ENCODE assay signal across 9 cellular contexts in the genomic region with DNA sequence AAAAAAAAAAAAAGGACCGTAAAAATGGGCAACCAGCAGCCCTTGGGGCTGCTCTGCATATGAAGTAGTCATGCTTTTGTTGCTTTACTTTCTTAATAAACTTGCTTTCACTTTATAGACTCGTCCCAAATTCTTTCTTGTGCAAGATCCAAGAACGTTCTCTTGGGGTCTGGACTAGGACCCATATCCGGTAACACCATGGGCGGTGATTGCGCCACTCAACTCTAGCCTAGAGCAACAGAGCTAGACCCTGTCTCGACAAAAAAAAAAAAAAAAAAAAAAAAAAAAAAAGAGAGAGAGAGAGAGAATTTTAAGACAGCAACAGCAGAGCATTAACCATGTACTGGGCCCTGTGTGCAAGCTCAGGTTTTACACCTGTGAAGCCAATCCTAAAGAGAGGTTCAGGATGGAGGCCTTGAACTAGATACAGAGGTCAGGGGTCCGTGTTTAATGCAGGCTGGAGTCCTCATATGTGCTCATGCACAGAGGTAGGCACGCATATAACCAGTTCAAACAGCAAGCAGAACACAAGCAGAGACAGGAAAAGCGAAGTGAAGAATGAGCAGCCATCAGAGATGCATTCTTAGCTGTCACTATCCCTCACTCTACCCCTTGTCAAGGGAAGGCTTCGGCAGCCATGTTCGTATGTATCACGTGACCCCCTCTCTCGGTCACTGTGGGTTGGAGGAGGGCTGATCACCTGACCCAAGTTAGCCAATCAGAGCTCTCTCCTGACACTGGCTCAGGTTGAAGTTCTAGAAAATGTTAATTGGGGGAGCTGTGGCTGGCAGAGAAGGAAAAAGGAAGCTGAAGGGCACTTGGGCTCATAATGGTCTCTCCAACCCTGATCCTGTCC. TPM values are rescaled to one million over a fixed set of nuclear protein-coding genes. Genes with fewer than 3 reads are reported as not detected.
DNase-seq lines count a peak whose midpoint lies in the region; ATAC-seq, FAIRE-seq and TF ChIP-seq lines count a peak whose summit lies in the region.
"Had no signal": no experiment of that assay in that cellular context is flagged by ENCODE, and none has a peak within 500 bp of the region (broad histone marks: within the 10 kb centered on the region; RNA-seq: fewer than 3 reads in every experiment).

No MANE protein-coding gene starts in this region.

- POLR2A ChIA-PET in HepG2 (lab: Yijun Ruan, JAX) (no interaction called here), OCI-LY7 (lab: Charles Lee) (interaction anchor here (0.6 to 1.0 kb wide), 3 partner anchors 11 to 620 kb away, joined by 3 to 5 read pairs (median 4); no protein-coding TSS in a partner anchor)

- no peaks in the 10 kb centered on the region for H3K9me3 ChIP-seq in HepG2 (ENCODE audit: low read length)
- no peaks in the 10 kb centered on the region for H3K9me3 ChIP-seq in right lobe of liver
- H3K9me3 ChIP-seq in OCI-LY7 (ENCODE audit: low read length): peaks cover 6% of the 10 kb centered on the region; the same call in 1 of the 2 replicates
- no peaks in the 10 kb centered on the region for H3K9me3 ChIP-seq in testis
- no peaks in the 10 kb centered on the region for H3K9me3 ChIP-seq in gastroesophageal sphincter

- peak overlapping the region; percentile 23; the same call in 1 of the 2 replicates for H3K4me2 ChIP-seq in HepG2 (ENCODE audit: low read depth, low read length)
- peak overlapping the region; percentile 47 for H3K4me2 ChIP-seq in OCI-LY7 (ENCODE audit: low read length)

- peaks cover 53% of the 10 kb centered on the region for H3K4me1 ChIP-seq in HepG2 (ENCODE audit: insufficient read depth, low read length)
- peaks cover 0 to 24% (median 11%) of the 10 kb centered on the region in 4 donors for H3K4me1 ChIP-seq in right lobe of liver
- peaks cover 12% of the 10 kb centered on the region for H3K4me1 ChIP-seq in OCI-LY7 (ENCODE audit: insufficient read depth, low read length, poor library complexity, severe bottlenecking)
- H3K4me1 ChIP-seq in testis: peaks cover 6% of the 10 kb centered on the region
- no peaks in the 10 kb centered on the region for H3K4me1 ChIP-seq in gastroesophageal sphincter

- no TSS peak for BruUV-seq in HepG2 (replicated peaks; lab: Mats Ljungman, UMichigan)
- BruUV-seq in OCI-LY7 (replicated peaks; lab: Mats Ljungman, UMichigan): no TSS peak

- peak; percentile 52 for DNase-seq in HepG2 (ENCODE audit: low spot score)
- no peak for DNase-seq in right lobe of liver
- DNase-seq in OCI-LY7 (ENCODE audit: low spot score): peak; percentile 88
- DNase-seq in fibroblast of villous mesenchyme (ENCODE audit: low read depth): peak; percentile 40
- DNase-seq in testis: peak; percentile 80
- DNase-seq in ACHN: no peak
- DNase-seq: effector memory CD4-positive, alpha-beta T cell had no signal

- H3K36me3 ChIP-seq in HepG2 (replicated peaks in 1 of 2; ENCODE audit: control insufficient read depth in 1 of 2, insufficient read depth in 2 of 2, low read length in 2 of 2): no peaks in the 10 kb centered on the region
- H3K36me3 ChIP-seq in right lobe of liver: no peaks in the 10 kb centered on the region
- H3K36me3 ChIP-seq in OCI-LY7 (ENCODE audit: insufficient read depth, low read length): no peaks in the 10 kb centered on the region
- H3K36me3 ChIP-seq in testis (ENCODE audit: low read depth, missing control alignments): no peaks in the 10 kb centered on the region
- H3K36me3 ChIP-seq in gastroesophageal sphincter: no peaks in the 10 kb centered on the region

- 64% methylated on average over 14 of the region's 14 CpGs for WGBS in HepG2 (ENCODE audit: low lambda C conversion rate)
- WGBS in right lobe of liver (ENCODE audit: insufficient coverage, low coverage, low lambda C conversion rate, missing lambda C conversion rate): 78% methylated on average over 8 of the region's 14 CpGs
- 49 to 70% methylated on average over 14 of the region's 14 CpGs for WGBS in testis, 2 donors
- WGBS in gastroesophageal sphincter (ENCODE audit: low coverage in 1 of 2), 2 donors: 75 to 89% methylated on average over 9 of the region's 14 CpGs

- H3K79me2 ChIP-seq in HepG2 (ENCODE audit: insufficient read depth, low read length) (no peaks in the 10 kb centered on the region), OCI-LY7 (ENCODE audit: insufficient read depth, low read depth, low read length) (no peaks in the 10 kb centered on the region)

- no peak for TF ChIP-seq EP300 in HepG2 (IDR thresholded peaks at IDR 0.05; ENCODE audit: low read depth in 2 of 2, low read length in 2 of 2)
- TF ChIP-seq EP300 in HepG2 (CRISPR knock-in tag; IDR thresholded peaks at IDR 0.05; ENCODE audit: borderline replicate concordance): no peak
- TF ChIP-seq EP300 in gastroesophageal sphincter (IDR thresholded peaks at IDR 0.05): no peak

- H3K9ac ChIP-seq in HepG2 (ENCODE audit: insufficient read depth, low read depth, low read length): no peak overlapping the region

- CTCF ChIA-PET in HepG2 (lab: Yijun Ruan, JAX; ENCODE audit: low intra/inter-chr PET ratio, low total read pairs) (no interaction called here), OCI-LY7 (lab: Charles Lee; ENCODE audit: unreplicated experiment) (interaction anchor here (0.5 to 1.1 kb wide), 2 partner anchors 31 to 147 kb away, joined by 3 read pairs; no protein-coding TSS in a partner anchor)

- in situ Hi-C loops in HepG2 (cut with HindIII; ENCODE audit: extremely low pct_ligation_motif_present, low pct_unique_long_range_greater_than_20kb) (no loop called here), ACHN (cut with HindIII; ENCODE audit: low pct_ligation_motif_present, low pct_unique_long_range_greater_than_20kb, low sequenced_read_pairs) (no loop called here)

- FAIRE-seq in HepG2 (lab: Jason Lieb, UNC): no peak

- no peak for TF ChIP-seq RAD21 in HepG2 (CRISPR knock-in tag; IDR thresholded peaks at IDR 0.05)

- no peak overlapping the region for H2AFZ ChIP-seq in HepG2 (ENCODE audit: low read length)
- peak overlapping the region; percentile 100 for H2AFZ ChIP-seq in OCI-LY7 (ENCODE audit: low read length)

- no peaks in the 10 kb centered on the region for H4K20me1 ChIP-seq in HepG2 (ENCODE audit: insufficient read depth, low read length)
- H4K20me1 ChIP-seq in OCI-LY7 (ENCODE audit: insufficient read depth, low read length): no peaks in the 10 kb centered on the region

- H3K4me3 ChIP-seq in HepG2 (replicated peaks in 1 of 3; ENCODE audit: insufficient read depth in 1 of 3, low read depth in 2 of 3, low read length in 3 of 3) (no peak overlapping the region), right lobe of liver (no peak overlapping the region), OCI-LY7 (ENCODE audit: low read depth, low read length, poor library complexity, severe bottlenecking) (peak overlapping the region; percentile 43), fibroblast of villous mesenchyme (ENCODE audit: low read depth, low read length) (no peak overlapping the region), testis (peak overlapping the region in 1 of 2 donors; percentile 5), gastroesophageal sphincter (no peak overlapping the region)

- ATAC-seq in HepG2 (peak; percentile 21; the same call in 1 of the 3 replicates), right lobe of liver (no peak), HG02973 (IDR thresholded peaks at IDR 0.05; ENCODE audit: unreplicated experiment) (no peak), gastroesophageal sphincter (no peak)

- peaks cover 0 to 4% of the 10 kb centered on the region in 2 experiments; a peak in 1 of 5 replicates for H3K27me3 ChIP-seq in HepG2 (ENCODE audit: control insufficient read depth in 1 of 2, insufficient read depth in 2 of 2, low read length in 2 of 2)
- H3K27me3 ChIP-seq in right lobe of liver: no peaks in the 10 kb centered on the region
- no peaks in the 10 kb centered on the region for H3K27me3 ChIP-seq in testis
- H3K27me3 ChIP-seq in gastroesophageal sphincter: no peaks in the 10 kb centered on the region

- no peak for TF ChIP-seq CTCF in HepG2 (CRISPR knock-in tag; IDR thresholded peaks at IDR 0.05)
- no peak for TF ChIP-seq CTCF in right lobe of liver (IDR thresholded peaks at IDR 0.05)
- TF ChIP-seq CTCF in OCI-LY7 (conservative IDR thresholded peaks at IDR 0.05; ENCODE audit: low read length): no peak
- no peak for TF ChIP-seq CTCF in fibroblast of villous mesenchyme (IDR thresholded peaks at IDR 0.05; ENCODE audit: insufficient read depth, low read depth, low read length)
- TF ChIP-seq CTCF in testis (IDR thresholded peaks at IDR 0.05): no peak
- no peak for TF ChIP-seq CTCF in gastroesophageal sphincter (IDR thresholded peaks at IDR 0.05)

- H3K27ac ChIP-seq in HepG2 (ENCODE audit: extremely low read length, insufficient read depth, low read length) (no peak overlapping the region), right lobe of liver (no peak overlapping the region), OCI-LY7 (ENCODE audit: low read depth, low read length, poor library complexity, severe bottlenecking) (no peak overlapping the region), testis (no peak overlapping the region), gastroesophageal sphincter (no peak overlapping the region)

- intact Hi-C loops in HepG2 (cut with micrococcal nuclease; ENCODE audit: unreplicated experiment): no loop called here
- intact Hi-C loops in right lobe of liver (cut with DNase I): no loop called here
- intact Hi-C loops in OCI-LY7 (cut with micrococcal nuclease; ENCODE audit: unreplicated experiment): no loop called here
- intact Hi-C loops in testis (cut with DNase I; ENCODE audit: low total_unique reads): no loop called here

- no peaks in the 10 kb centered on the region for H3K9me2 ChIP-seq in OCI-LY7 (ENCODE audit: insufficient read depth, low read length)

- no peak for TF ChIP-seq POLR2A in HepG2 (IDR thresholded peaks at IDR 0.05; ENCODE audit: insufficient read depth in 1 of 2, low read depth in 2 of 2, low read length in 2 of 2)
- TF ChIP-seq POLR2A in right lobe of liver (IDR thresholded peaks at IDR 0.05): no peak
- TF ChIP-seq POLR2A in testis (IDR thresholded peaks at IDR 0.05): no peak
- no peak for TF ChIP-seq POLR2A in gastroesophageal sphincter (IDR thresholded peaks at IDR 0.05)

RNA-seq across cellular contexts. Expression of gene SYT12, which starts 16.7 kb away (rescaled TPM):
- total RNA-seq in HepG2 (2016; rRNA removed; fragmentation: Illumina TruSeq; extraction: Trizol) (0.02 TPM in 1 of 2 replicates, not detected in the other), right lobe of liver (10 to 100 TPM in 4 of 6 experiments, 1 to 10 TPM in 2; 1.8 to 35.3 (median 14.2) TPM), OCI-LY7 (2022) (0.72 and 0.87 TPM in 2 replicates), fibroblast of villous mesenchyme (0.43 and 0.64 TPM in 2 replicates), testis (1 to 10 TPM; 3.4 to 4.2 TPM), gastroesophageal sphincter (under 1 TPM in 1 of 4 donors, not detected in 3; 0.04 TPM)
- total RNA-seq in HepG2 (2016; cell fraction: cytosol; rRNA removed; fragmentation: Illumina TruSeq; extraction: Trizol; ENCODE audit: low read depth): under 0.01 and 0.09 TPM in 2 replicates
- total RNA-seq in HepG2 (2016; cell fraction: insoluble cytoplasmic fraction; rRNA removed; fragmentation: Illumina TruSeq; extraction: Trizol): not detected in 2 replicates
- total RNA-seq in HepG2 (2016; cell fraction: membrane; rRNA removed; fragmentation: Illumina TruSeq; extraction: Trizol): 0.03 TPM in 1 of 2 replicates, not detected in the other
- total RNA-seq in HepG2 (2016; cell fraction: nucleus; rRNA removed; fragmentation: Illumina TruSeq; extraction: Trizol): not detected in 2 replicates
- polyA plus RNA-seq in HepG2 (2011; rRNA removed) (0.01 and 0.07 TPM in 2 replicates), testis (ENCODE audit: insufficient read depth, low read depth, low replicate concordance) (3.7 TPM)
- 0.03 TPM in 2 replicates for polyA plus RNA-seq in HepG2 (2011; cell fraction: cytosol; rRNA removed)
- 0.05 and 0.10 TPM in 2 replicates for polyA plus RNA-seq in HepG2 (2011; cell fraction: nucleus; rRNA removed)
- 0.04 TPM in 2 replicates for polyA plus RNA-seq in HepG2 (2012)
- not detected in 2 replicates for polyA plus RNA-seq in HepG2 (2016; cell fraction: cytosol; fragmentation: Illumina TruSeq; extraction: Trizol; ENCODE audit: low read depth)
- polyA plus RNA-seq in HepG2 (2016; cell fraction: insoluble cytoplasmic fraction; fragmentation: Illumina TruSeq; extraction: Trizol; ENCODE audit: low read depth): not detected in 2 replicates
- polyA plus RNA-seq in HepG2 (2016; cell fraction: membrane; fragmentation: Illumina TruSeq; extraction: Trizol; ENCODE audit: low read depth): not detected in 2 replicates
- not detected in 2 replicates for polyA plus RNA-seq in HepG2 (2016; cell fraction: nucleus; fragmentation: Illumina TruSeq; extraction: Trizol; ENCODE audit: insufficient read depth, low read depth)
- polyA minus RNA-seq in HepG2 (2011; rRNA and poly(A)+ RNA removed; ENCODE audit: low replicate concordance): 0.02 and 20.9 TPM in 2 replicates
- polyA minus RNA-seq in HepG2 (2011; cell fraction: cytosol; rRNA and poly(A)+ RNA removed): 0.09 TPM in 1 of 2 replicates, not detected in the other
- 0.26 TPM in 1 of 2 replicates, not detected in the other for polyA minus RNA-seq in HepG2 (2011; cell fraction: nucleus; rRNA and poly(A)+ RNA removed)
- 0.21 and 0.25 TPM in 2 replicates for total RNA-seq in OCI-LY7 (2014; rRNA removed; shearing (Covaris generic))

RNA-seq across cellular contexts. Expression of gene C11orf86, which starts 31.2 kb away (rescaled TPM):
- 0.11 and 0.17 TPM in 2 replicates for total RNA-seq in HepG2 (2016; rRNA removed; fragmentation: Illumina TruSeq; extraction: Trizol)
- not detected in 2 replicates for total RNA-seq in HepG2 (2016; cell fraction: cytosol; rRNA removed; fragmentation: Illumina TruSeq; extraction: Trizol; ENCODE audit: low read depth)
- 0.09 TPM in 1 of 2 replicates, not detected in the other for total RNA-seq in HepG2 (2016; cell fraction: insoluble cytoplasmic fraction; rRNA removed; fragmentation: Illumina TruSeq; extraction: Trizol)
- 0.19 TPM in 1 of 2 replicates, not detected in the other for total RNA-seq in HepG2 (2016; cell fraction: membrane; rRNA removed; fragmentation: Illumina TruSeq; extraction: Trizol)
- not detected in 2 replicates for total RNA-seq in HepG2 (2016; cell fraction: nucleus; rRNA removed; fragmentation: Illumina TruSeq; extraction: Trizol)
- 0.10 and 0.18 TPM in 2 replicates for polyA plus RNA-seq in HepG2 (2011; rRNA removed)
- polyA plus RNA-seq in HepG2 (2011; cell fraction: cytosol; rRNA removed): 0.11 and 0.18 TPM in 2 replicates
- 0.16 TPM in 1 of 2 replicates, not detected in the other for polyA plus RNA-seq in HepG2 (2011; cell fraction: nucleus; rRNA removed)
- polyA plus RNA-seq in HepG2 (2012): 0.13 and 0.16 TPM in 2 replicates
- polyA plus RNA-seq in HepG2 (2016; cell fraction: cytosol; fragmentation: Illumina TruSeq; extraction: Trizol; ENCODE audit: low read depth): 0.11 TPM in 1 of 2 replicates, not detected in the other
- not detected in 2 replicates for polyA plus RNA-seq in HepG2 (2016; cell fraction: insoluble cytoplasmic fraction; fragmentation: Illumina TruSeq; extraction: Trizol; ENCODE audit: low read depth)
- 0.21 TPM in 1 of 2 replicates, not detected in the other for polyA plus RNA-seq in HepG2 (2016; cell fraction: membrane; fragmentation: Illumina TruSeq; extraction: Trizol; ENCODE audit: low read depth)
- not detected in 2 replicates for polyA plus RNA-seq in HepG2 (2016; cell fraction: nucleus; fragmentation: Illumina TruSeq; extraction: Trizol; ENCODE audit: insufficient read depth, low read depth)
- polyA minus RNA-seq in HepG2 (2011; rRNA and poly(A)+ RNA removed; ENCODE audit: low replicate concordance): 15.6 TPM in 1 of 2 replicates, not detected in the other
- polyA minus RNA-seq in HepG2 (2011; cell fraction: cytosol; rRNA and poly(A)+ RNA removed): not detected in 2 replicates
- polyA minus RNA-seq in HepG2 (2011; cell fraction: nucleus; rRNA and poly(A)+ RNA removed): 0.52 TPM in 1 of 2 replicates, not detected in the other
- total RNA-seq in right lobe of liver: not detected
- total RNA-seq in OCI-LY7 (2014; rRNA removed; shearing (Covaris generic)): not detected in 2 replicates
- total RNA-seq in OCI-LY7 (2022): not detected in 2 replicates
- not detected in 2 replicates for total RNA-seq in fibroblast of villous mesenchyme
- under 1 TPM in 1 of 2 donors, not detected in 1; 0.25 TPM for total RNA-seq in testis
- polyA plus RNA-seq in testis (ENCODE audit: insufficient read depth, low read depth, low replicate concordance): not detected
- not detected for total RNA-seq in gastroesophageal sphincter

RNA-seq across cellular contexts. Expression of gene PC, which starts 48.1 kb away (rescaled TPM):
- total RNA-seq in HepG2 (2016; rRNA removed; fragmentation: Illumina TruSeq; extraction: Trizol): 32.6 and 39.0 TPM in 2 replicates
- total RNA-seq in HepG2 (2016; cell fraction: cytosol; rRNA removed; fragmentation: Illumina TruSeq; extraction: Trizol; ENCODE audit: low read depth): 4.6 and 5.9 TPM in 2 replicates
- total RNA-seq in HepG2 (2016; cell fraction: insoluble cytoplasmic fraction; rRNA removed; fragmentation: Illumina TruSeq; extraction: Trizol): 28.7 and 37.9 TPM in 2 replicates
- total RNA-seq in HepG2 (2016; cell fraction: membrane; rRNA removed; fragmentation: Illumina TruSeq; extraction: Trizol): 11.9 and 12.9 TPM in 2 replicates
- 28.9 and 34.0 TPM in 2 replicates for total RNA-seq in HepG2 (2016; cell fraction: nucleus; rRNA removed; fragmentation: Illumina TruSeq; extraction: Trizol)
- polyA plus RNA-seq in HepG2 (2011; rRNA removed): 27.2 and 29.0 TPM in 2 replicates
- 29.7 and 35.1 TPM in 2 replicates for polyA plus RNA-seq in HepG2 (2011; cell fraction: cytosol; rRNA removed)
- 127 and 178 TPM in 2 replicates for polyA plus RNA-seq in HepG2 (2011; cell fraction: nucleus; rRNA removed)
- polyA plus RNA-seq in HepG2 (2012): 36.8 and 44.9 TPM in 2 replicates
- 5.4 and 6.3 TPM in 2 replicates for polyA plus RNA-seq in HepG2 (2016; cell fraction: cytosol; fragmentation: Illumina TruSeq; extraction: Trizol; ENCODE audit: low read depth)
- 32.2 and 39.6 TPM in 2 replicates for polyA plus RNA-seq in HepG2 (2016; cell fraction: insoluble cytoplasmic fraction; fragmentation: Illumina TruSeq; extraction: Trizol; ENCODE audit: low read depth)
- polyA plus RNA-seq in HepG2 (2016; cell fraction: membrane; fragmentation: Illumina TruSeq; extraction: Trizol; ENCODE audit: low read depth): 8.2 and 9.4 TPM in 2 replicates
- 54.7 and 57.4 TPM in 2 replicates for polyA plus RNA-seq in HepG2 (2016; cell fraction: nucleus; fragmentation: Illumina TruSeq; extraction: Trizol; ENCODE audit: insufficient read depth, low read depth)
- 64.1 and 66.8 TPM in 2 replicates for polyA minus RNA-seq in HepG2 (2011; rRNA and poly(A)+ RNA removed; ENCODE audit: low replicate concordance)
- 36.4 and 37.4 TPM in 2 replicates for polyA minus RNA-seq in HepG2 (2011; cell fraction: cytosol; rRNA and poly(A)+ RNA removed)
- 29.3 and 32.8 TPM in 2 replicates for polyA minus RNA-seq in HepG2 (2011; cell fraction: nucleus; rRNA and poly(A)+ RNA removed)
- total RNA-seq in right lobe of liver: 100 to 1,000 TPM; 265 to 457 (median 317) TPM
- total RNA-seq in OCI-LY7 (2014; rRNA removed; shearing (Covaris generic)): 10.4 and 10.5 TPM in 2 replicates
- total RNA-seq in OCI-LY7 (2022): 12.7 and 17.0 TPM in 2 replicates
- total RNA-seq in fibroblast of villous mesenchyme: 11.7 and 12.6 TPM in 2 replicates
- total RNA-seq in testis: 10 to 100 TPM; 40.9 to 46.0 TPM
- polyA plus RNA-seq in testis (ENCODE audit: insufficient read depth, low read depth, low replicate concordance): 53.1 TPM
- total RNA-seq in gastroesophageal sphincter: 1 to 10 TPM; 4.7 to 7.0 (median 5.6) TPM

RNA-seq across cellular contexts. Expression of gene RHOD, which starts 50.4 kb away (rescaled TPM):
- total RNA-seq in HepG2 (2016; rRNA removed; fragmentation: Illumina TruSeq; extraction: Trizol) (0.27 and 0.29 TPM in 2 replicates), right lobe of liver (100 to 1,000 TPM in 1 of 6 experiments, 10 to 100 TPM in 5; 17.8 to 106 (median 47.3) TPM), OCI-LY7 (2022) (not detected in 2 replicates), fibroblast of villous mesenchyme (12.5 and 13.9 TPM in 2 replicates), testis (10 to 100 TPM; 11.1 to 13.9 TPM), gastroesophageal sphincter (10 to 100 TPM; 12.4 to 29.7 (median 23.6) TPM)
- total RNA-seq in HepG2 (2016; cell fraction: cytosol; rRNA removed; fragmentation: Illumina TruSeq; extraction: Trizol; ENCODE audit: low read depth): 0.88 and 0.91 TPM in 2 replicates
- total RNA-seq in HepG2 (2016; cell fraction: insoluble cytoplasmic fraction; rRNA removed; fragmentation: Illumina TruSeq; extraction: Trizol): 0.32 and 0.33 TPM in 2 replicates
- 0.76 and 0.93 TPM in 2 replicates for total RNA-seq in HepG2 (2016; cell fraction: membrane; rRNA removed; fragmentation: Illumina TruSeq; extraction: Trizol)
- 0.34 TPM in 1 of 2 replicates, not detected in the other for total RNA-seq in HepG2 (2016; cell fraction: nucleus; rRNA removed; fragmentation: Illumina TruSeq; extraction: Trizol)
- polyA plus RNA-seq in HepG2 (2011; rRNA removed) (0.98 and 1.7 TPM in 2 replicates), testis (ENCODE audit: insufficient read depth, low read depth, low replicate concordance) (10.6 TPM)
- polyA plus RNA-seq in HepG2 (2011; cell fraction: cytosol; rRNA removed): 2.1 and 3.1 TPM in 2 replicates
- 0.66 and 1.1 TPM in 2 replicates for polyA plus RNA-seq in HepG2 (2011; cell fraction: nucleus; rRNA removed)
- 0.47 and 1.2 TPM in 2 replicates for polyA plus RNA-seq in HepG2 (2012)
- 1.6 and 1.9 TPM in 2 replicates for polyA plus RNA-seq in HepG2 (2016; cell fraction: cytosol; fragmentation: Illumina TruSeq; extraction: Trizol; ENCODE audit: low read depth)
- 0.78 and 0.84 TPM in 2 replicates for polyA plus RNA-seq in HepG2 (2016; cell fraction: insoluble cytoplasmic fraction; fragmentation: Illumina TruSeq; extraction: Trizol; ENCODE audit: low read depth)
- 1.1 and 1.4 TPM in 2 replicates for polyA plus RNA-seq in HepG2 (2016; cell fraction: membrane; fragmentation: Illumina TruSeq; extraction: Trizol; ENCODE audit: low read depth)
- 0.71 TPM in 1 of 2 replicates, not detected in the other for polyA plus RNA-seq in HepG2 (2016; cell fraction: nucleus; fragmentation: Illumina TruSeq; extraction: Trizol; ENCODE audit: insufficient read depth, low read depth)
- polyA minus RNA-seq in HepG2 (2011; rRNA and poly(A)+ RNA removed; ENCODE audit: low replicate concordance): 2.0 and 37.6 TPM in 2 replicates
- polyA minus RNA-seq in HepG2 (2011; cell fraction: cytosol; rRNA and poly(A)+ RNA removed): 1.7 and 2.0 TPM in 2 replicates
- polyA minus RNA-seq in HepG2 (2011; cell fraction: nucleus; rRNA and poly(A)+ RNA removed): 0.90 TPM in 1 of 2 replicates, not detected in the other
- not detected in 2 replicates for total RNA-seq in OCI-LY7 (2014; rRNA removed; shearing (Covaris generic))

Comparison
In these comparisons a context has a peak if more than half of its experiments do, and no peak if none do; other contexts are left out.
1. DNase-seq: peak in HepG2 (single experiment), OCI-LY7 (single experiment), fibroblast of villous mesenchyme (single experiment) and testis (single experiment); none in right lobe of liver (0 of 3) and ACHN (single experiment).